Comparison of ENCODE assay signal across 9 cellular contexts in genomic region chrX:3549442-3549875, GRCh38.
DNase-seq lines count a peak whose midpoint lies in the region; ATAC-seq, FAIRE-seq and TF ChIP-seq lines count a peak whose summit lies in the region.
"Had no signal": no experiment of that assay in that cellular context is flagged by ENCODE, and none has a peak within 500 bp of the region (broad histone marks: within the 10 kb centered on the region; RNA-seq: fewer than 3 reads in every experiment).

No MANE protein-coding gene starts in this region.

- no peak for TF ChIP-seq POLR2A in esophagus squamous epithelium (IDR thresholded peaks at IDR 0.05)
- no peak for TF ChIP-seq POLR2A in HepG2 (IDR thresholded peaks at IDR 0.05; ENCODE audit: insufficient read depth in 1 of 2, low read depth in 2 of 2, low read length in 2 of 2)

- peak overlapping the region; percentile 75 for H3K9ac ChIP-seq in GM23248
- no peak overlapping the region for H3K9ac ChIP-seq in HepG2 (ENCODE audit: insufficient read depth, low read depth, low read length)

- H3K9me2 ChIP-seq in GM23248 (ENCODE audit: insufficient read depth), result no peaks in the 10 kb centered on the region

- peak; percentile 77 for DNase-seq in GM23248
- peak; percentile 8 for DNase-seq in NCI-H510A (lab: John Stamatoyannopoulos, UW)
- DNase-seq in esophagus squamous epithelium (lab: John Stamatoyannopoulos, UW), result no peak
- DNase-seq in skeletal muscle cell (ENCODE audit: low read depth), result no peak
- no peak for DNase-seq in activated CD4-positive, CD25-positive, alpha-beta regulatory T cell treated with anti-CD3 and anti-CD28 coated beads, Interleukin-2, amount 50 U/mL, for 72 hours
- no peak for DNase-seq in epidermal melanocyte (ENCODE audit: insufficient read length, low spot score)
- DNase-seq in T-helper 9 cell, result no peak
- DNase-seq in HepG2 (ENCODE audit: low spot score), result no peak
- DNase-seq: effector CD4-positive, alpha-beta T cell had no signal

- intact Hi-C loops in esophagus squamous epithelium (cut with DNase I) (no loop called here), HepG2 (cut with micrococcal nuclease; ENCODE audit: unreplicated experiment) (loop anchor here (5.0 kb wide), 1 partner anchor 432 kb away; no protein-coding TSS in a partner anchor)

- in situ Hi-C loops in GM23248 (cut with MboI), result loop anchor here (25.0 kb wide), 1 partner anchor 212 kb away; the partner anchor contains the start of gene MXRA5
- in situ Hi-C loops in HepG2 (cut with HindIII; ENCODE audit: extremely low pct_ligation_motif_present, low pct_unique_long_range_greater_than_20kb), result no loop called here

- TF ChIP-seq EP300 in HepG2 (IDR thresholded peaks at IDR 0.05; ENCODE audit: low read depth in 2 of 2, low read length in 2 of 2), result no peak
- TF ChIP-seq EP300 in HepG2 (CRISPR knock-in tag; IDR thresholded peaks at IDR 0.05; ENCODE audit: borderline replicate concordance), result no peak

- H2AFZ ChIP-seq in GM23248 (peak overlapping the region; percentile 75), HepG2 (ENCODE audit: low read length) (no peak overlapping the region)

- H3K4me3 ChIP-seq in GM23248 (peak overlapping the region; percentile 72), esophagus squamous epithelium (peak overlapping the region in 3 of 4 donors; percentile 20 to 54 (median 28)), skeletal muscle cell (ENCODE audit: low read depth, low read length) (peak overlapping the region; percentile 21), HepG2 (replicated peaks in 1 of 3; ENCODE audit: insufficient read depth in 1 of 3, low read depth in 2 of 3, low read length in 3 of 3) (no peak overlapping the region)

- CTCF ChIA-PET in HepG2 (lab: Yijun Ruan, JAX; ENCODE audit: low intra/inter-chr PET ratio, low total read pairs), result no interaction called here

- POLR2A ChIA-PET in HepG2 (lab: Yijun Ruan, JAX), result no interaction called here

- no peak for ATAC-seq in HepG2

- WGBS in GM23248 (ENCODE audit: low coverage in 1 of 2, low lambda C conversion rate in 2 of 2, missing lambda C conversion rate in 2 of 2), 2 experiments, result 0 to 2% methylated on average over 5 to 8 of the region's 12 CpGs
- WGBS in esophagus squamous epithelium, 2 donors, result 22 to 25% methylated on average over 7 to 12 of the region's 12 CpGs
- 10% methylated on average over 3 of the region's 12 CpGs for WGBS in HepG2 (ENCODE audit: low lambda C conversion rate)

- 0 out of 2 replicates have a peak, but pooled peaks cover 9% of the 10 kb centered on the region for H3F3A ChIP-seq in GM23248 (ENCODE audit: insufficient read depth)

- TF ChIP-seq CTCF in esophagus squamous epithelium (IDR thresholded peaks at IDR 0.05) (no peak), HepG2 (CRISPR knock-in tag; IDR thresholded peaks at IDR 0.05) (no peak)

- no peak for FAIRE-seq in HepG2 (lab: Jason Lieb, UNC)

- no peaks in the 10 kb centered on the region for H3K27me3 ChIP-seq in GM23248 (replicated peaks; ENCODE audit: insufficient read depth)
- H3K27me3 ChIP-seq in esophagus squamous epithelium, result no peaks in the 10 kb centered on the region
- H3K27me3 ChIP-seq in HepG2 (ENCODE audit: control insufficient read depth in 1 of 2, insufficient read depth in 2 of 2, low read length in 2 of 2), result no peaks in the 10 kb centered on the region

- BruUV-seq in HepG2 (replicated peaks; lab: Mats Ljungman, UMichigan), result no TSS peak

- H3K4me1 ChIP-seq in GM23248 (ENCODE audit: insufficient read depth), result peaks cover 12% of the 10 kb centered on the region; the same call in 1 of the 2 replicates
- peaks cover 0 to 11% (median 0%) of the 10 kb centered on the region in 3 donors for H3K4me1 ChIP-seq in esophagus squamous epithelium
- H3K4me1 ChIP-seq in HepG2 (ENCODE audit: insufficient read depth, low read length), result no peaks in the 10 kb centered on the region

- H3K36me3 ChIP-seq in GM23248 (ENCODE audit: low read depth) (no peaks in the 10 kb centered on the region), esophagus squamous epithelium (no peaks in the 10 kb centered on the region), HepG2 (replicated peaks in 1 of 2; ENCODE audit: control insufficient read depth in 1 of 2, insufficient read depth in 2 of 2, low read length in 2 of 2) (no peaks in the 10 kb centered on the region)

- H3K79me2 ChIP-seq in GM23248 (ENCODE audit: insufficient read depth) (no peaks in the 10 kb centered on the region), HepG2 (ENCODE audit: insufficient read depth, low read length) (no peaks in the 10 kb centered on the region)

- TF ChIP-seq RAD21 in HepG2 (CRISPR knock-in tag; IDR thresholded peaks at IDR 0.05), result no peak

- H3K9me3 ChIP-seq in GM23248 (ENCODE audit: low read depth) (no peaks in the 10 kb centered on the region), esophagus squamous epithelium (no peaks in the 10 kb centered on the region), HepG2 (ENCODE audit: low read length) (no peaks in the 10 kb centered on the region)

- H3K4me2 ChIP-seq in GM23248 (ENCODE audit: unreplicated experiment) (peak overlapping the region; percentile 98), HepG2 (ENCODE audit: low read depth, low read length) (no peak overlapping the region)

- H4K20me1 ChIP-seq in GM23248 (ENCODE audit: insufficient read depth) (no peaks in the 10 kb centered on the region), HepG2 (ENCODE audit: insufficient read depth, low read length) (no peaks in the 10 kb centered on the region)

- H3K27ac ChIP-seq in GM23248, result peak overlapping the region; percentile 78
- peak overlapping the region in 2 of 4 donors; percentile 14 to 39 for H3K27ac ChIP-seq in esophagus squamous epithelium
- no peak overlapping the region for H3K27ac ChIP-seq in HepG2 (ENCODE audit: extremely low read length, insufficient read depth, low read length)

TF ChIP-seq in HepG2, 621 proteins besides CTCF, POLR2A, EP300 and RAD21:
- no peak for TF ChIP-seq ZBTB20 (CRISPR knock-in tag; IDR thresholded peaks at IDR 0.05; ENCODE audit: borderline replicate concordance, low read depth)
- no peak for TF ChIP-seq HCFC1 (IDR thresholded peaks at IDR 0.05; ENCODE audit: low read depth, low read length)
- no peak for TF ChIP-seq KDM5A (IDR thresholded peaks at IDR 0.05; ENCODE audit: borderline replicate concordance, low read length)
- no peak for TF ChIP-seq ZC3H13 (CRISPR knock-in tag; IDR thresholded peaks at IDR 0.05)
- no peak for TF ChIP-seq KDM5B (CRISPR knock-in tag; IDR thresholded peaks at IDR 0.05; ENCODE audit: borderline replicate concordance)
- no peak for TF ChIP-seq ZNF552 (CRISPR knock-in tag; IDR thresholded peaks at IDR 0.05; ENCODE audit: borderline replicate concordance)
- TF ChIP-seq MXD3 (CRISPR knock-in tag; IDR thresholded peaks at IDR 0.05), result no peak
- TF ChIP-seq THRA (CRISPR knock-in tag; IDR thresholded peaks at IDR 0.05; ENCODE audit: borderline replicate concordance), result no peak
- no peak for TF ChIP-seq RBAK (CRISPR knock-in tag; IDR thresholded peaks at IDR 0.05)
- no peak for TF ChIP-seq JUND (CRISPR knock-in tag; IDR thresholded peaks at IDR 0.05)
- no peak for TF ChIP-seq ATAD3A (CRISPR knock-in tag; IDR thresholded peaks at IDR 0.05)
- no peak for TF ChIP-seq SMAD9 (CRISPR knock-in tag; IDR thresholded peaks at IDR 0.05)

Comparison
In these comparisons a context has a peak if more than half of its experiments do, and no peak if none do; other contexts are left out.
1. DNase-seq: peak in GM23248 (single experiment) and NCI-H510A (single experiment); none in esophagus squamous epithelium (single experiment), skeletal muscle cell (single experiment), activated CD4-positive, CD25-positive, alpha-beta regulatory T cell treated with anti-CD3 and anti-CD28 coated beads, Interleukin-2, amount 50 U/mL, for 72 hours (single experiment), epidermal melanocyte (single experiment), T-helper 9 cell (single experiment) and HepG2 (single experiment).
2. H3K4me3 ChIP-seq: peak in GM23248 (single experiment), esophagus squamous epithelium (3 of 4) and skeletal muscle cell (single experiment); none in HepG2 (0 of 3).